ENCODE assay signal across 19 cellular contexts in genomic region chr19:35991731-35992450, GRCh38. TPM values are rescaled to one million over a fixed set of nuclear protein-coding genes. Genes with fewer than 3 reads are reported as not detected.
DNase-seq lines count a peak whose midpoint lies in the region; ATAC-seq and TF ChIP-seq lines count a peak whose summit lies in the region.
"Had no signal": no experiment of that assay in that cellular context is flagged by ENCODE, and none has a peak within 500 bp of the region (broad histone marks: within the 10 kb centered on the region; RNA-seq: fewer than 3 reads in every experiment).

No MANE protein-coding gene starts in this region.

- intact Hi-C loops in thyroid gland (cut with DNase I), result no loop called here
- intact Hi-C loops in body of pancreas (cut with DNase I), result no loop called here

- TF ChIP-seq POLR2A in thyroid gland (IDR thresholded peaks at IDR 0.05), result no peak
- no peak for TF ChIP-seq POLR2A in body of pancreas (IDR thresholded peaks at IDR 0.05)

- no peak overlapping the region for H3K4me3 ChIP-seq in thyroid gland (replicated peaks in 1 of 3)
- H3K4me3 ChIP-seq in body of pancreas, result no peak overlapping the region
- H3K4me3 ChIP-seq: HAP-1, left ventricle myocardium inferior had no signal

- H3K27me3 ChIP-seq in thyroid gland (peaks cover 9% of the 10 kb centered on the region), body of pancreas (peaks cover 0 to 4% of the 10 kb centered on the region in 2 donors)

- H3K4me1 ChIP-seq in thyroid gland, result peaks cover 19 to 30% of the 10 kb centered on the region in 2 donors
- peaks cover 27% of the 10 kb centered on the region for H3K4me1 ChIP-seq in body of pancreas

- H3K27ac ChIP-seq in thyroid gland (no peak overlapping the region), body of pancreas (no peak overlapping the region)
- H3K27ac ChIP-seq: left ventricle myocardium inferior, parathyroid adenoma had no signal

- H3K36me3 ChIP-seq in thyroid gland (no peaks in the 10 kb centered on the region), body of pancreas (replicated peaks in 1 of 2; ENCODE audit: insufficient read depth in 1 of 2, low read depth in 2 of 2) (no peaks in the 10 kb centered on the region)
- H3K36me3 ChIP-seq: left ventricle myocardium inferior had no signal

- TF ChIP-seq CTCF in thyroid gland (IDR thresholded peaks at IDR 0.05) (no peak), body of pancreas (IDR thresholded peaks at IDR 0.05) (no peak)

- 51 to 63% methylated on average over 7 of the region's 7 CpGs for WGBS in thyroid gland, 2 donors
- 81 to 85% methylated on average over 7 of the region's 7 CpGs for WGBS in body of pancreas, 2 donors

- H3K9me3 ChIP-seq in thyroid gland (no peaks in the 10 kb centered on the region), body of pancreas (no peaks in the 10 kb centered on the region)
- H3K9me3 ChIP-seq: HAP-1, left ventricle myocardium inferior had no signal

- peak; percentile 50 for DNase-seq in NCI-H2227 treated with DMSO at 0.1 percent for 48 hours (lab: John Stamatoyannopoulos, UW)
- no peak for DNase-seq in NCI-H2227 (lab: John Stamatoyannopoulos, UW; ENCODE audit: unreplicated experiment)
- peak; percentile 18 for DNase-seq in OCI-M1 (lab: John Stamatoyannopoulos, UW)
- DNase-seq in glomerular visceral epithelial cell (ENCODE audit: extremely low spot score), result peak; percentile 68
- DNase-seq in thyroid gland, result peak; percentile 59 to 60
- no peak for DNase-seq in activated gamma-delta T cell (lab: John Stamatoyannopoulos, UW)
- no peak for DNase-seq in body of pancreas
- DNase-seq in NOMO-1 treated with dmso at 0.1 percent for 144 hours (lab: John Stamatoyannopoulos, UW; ENCODE audit: unreplicated experiment), result no peak
- DNase-seq: activated CD4-positive, alpha-beta T cell treated with anti-CD3 and anti-CD28 coated beads for 36 hours; activated effector memory CD4-positive, alpha-beta T cell treated with anti-CD3 and anti-CD28 coated beads, Interleukin-2, amount 50 U/mL, for 16 hours; C1 segment of cervical spinal cord; foreskin melanocyte; Karpas-422; left ventricle myocardium inferior; NCI-H1436 treated with DMSO at 0.1 percent for 48 hours; SHP77 treated with DMSO at 0.1 percent for 48 hours; T-helper 2 cell had no signal

- no peak for ATAC-seq in body of pancreas
- ATAC-seq: activated CD4-positive, alpha-beta T cell treated with anti-CD3 and anti-CD28 coated beads for 36 hours had no signal

RNA-seq across cellular contexts. Expression of gene SDHAF1, which starts 3.1 kb away (rescaled TPM):
- total RNA-seq in thyroid gland (10 to 100 TPM; 51.4 to 96.8 (median 66.7) TPM), body of pancreas (10 to 100 TPM; 33.9 to 39.2 TPM)

RNA-seq across cellular contexts. Expression of gene SYNE4, which starts 16.7 kb away (rescaled TPM):
- total RNA-seq in thyroid gland (10 to 100 TPM in 3 of 4 donors, 1 to 10 TPM in 1; 9.7 to 15.4 (median 12.6) TPM), body of pancreas (1 to 10 TPM; 4.9 to 9.3 TPM)

RNA-seq across cellular contexts. Expression of gene ALKBH6, which starts 22.1 kb away (rescaled TPM):
- 10 to 100 TPM; 15.4 to 60.9 (median 32.0) TPM for total RNA-seq in thyroid gland
- 10 to 100 TPM in 1 of 2 donors, 1 to 10 TPM in 1; 9.6 to 33.0 TPM for total RNA-seq in body of pancreas

RNA-seq across cellular contexts. Expression of gene CLIP3, which starts 40.8 kb away (rescaled TPM):
- 1 to 10 TPM; 1.9 to 3.8 (median 2.9) TPM for total RNA-seq in thyroid gland
- total RNA-seq in body of pancreas, result 1 to 10 TPM; 3.3 to 4.9 TPM

RNA-seq across cellular contexts. Expression of gene LRFN3, which starts 55.7 kb away (rescaled TPM):
- 10 to 100 TPM in 3 of 4 donors, 1 to 10 TPM in 1; 7.1 to 15.5 (median 11.1) TPM for total RNA-seq in thyroid gland
- 10 to 100 TPM; 13.2 to 14.5 TPM for total RNA-seq in body of pancreas

Comparison
In these comparisons a context has a peak if more than half of its experiments do, and no peak if none do; other contexts are left out.
1. DNase-seq: peak in NCI-H2227 treated with DMSO at 0.1 percent for 48 hours (single experiment), OCI-M1 (single experiment), glomerular visceral epithelial cell (single experiment) and thyroid gland (2 of 2); none in NCI-H2227 (single experiment), activated gamma-delta T cell (single experiment), body of pancreas (0 of 4) and NOMO-1 treated with dmso at 0.1 percent for 144 hours (single experiment).